Comparison of ENCODE assay signal across 19 cellular contexts in the genomic region with DNA sequence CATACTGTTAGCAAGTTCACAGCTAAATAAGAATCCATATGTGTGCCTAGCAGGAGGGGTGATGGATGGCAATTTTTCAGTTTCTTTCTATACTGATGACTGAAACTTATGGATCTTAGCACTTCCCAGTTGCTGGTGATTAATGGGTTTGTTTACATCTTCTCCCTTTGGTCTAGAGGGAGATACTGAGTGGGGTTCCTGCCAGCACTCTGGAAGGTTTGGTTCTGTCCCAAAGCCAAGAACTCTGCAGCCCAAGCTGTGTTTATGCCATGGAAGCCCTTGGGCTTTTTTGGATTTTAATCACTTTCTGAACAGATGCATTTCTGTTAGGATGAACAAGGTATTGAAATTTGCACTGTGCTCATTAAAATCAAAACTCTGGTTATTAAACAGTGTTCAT. TPM values are rescaled to one million over a fixed set of nuclear protein-coding genes. Genes with fewer than 3 reads are reported as not detected.
"Had no signal": no experiment of that assay in that cellular context is flagged by ENCODE, and none has a peak within 500 bp of the region (broad histone marks: within the 10 kb centered on the region; RNA-seq: fewer than 3 reads in every experiment).

No MANE protein-coding gene starts in this region.

- DNase-seq: activated CD4-positive, alpha-beta memory T cell treated with anti-CD3 and anti-CD28 coated beads for 36 hours; activated CD8-positive, alpha-beta memory T cell treated with anti-CD3 and anti-CD28 coated beads, Interleukin-2, amount 10 ng/mL, durations not matched to agents 7 days and 5 days; activated naive CD4-positive, alpha-beta T cell treated with anti-CD3 and anti-CD28 coated beads, Interleukin-2, amount 10 ng/mL, durations not matched to agents 7 days and 5 days; activated T-cell treated with anti-CD3 and anti-CD28 coated beads, Interleukin-2, amount 50 U/mL, for 1 hour; dorsolateral prefrontal cortex; endodermal cell; foreskin keratinocyte; glutamatergic neuron; kidney glomerular epithelial cell; left ventricle myocardium superior; mesendoderm; natural killer cell; retina; stimulated activated CD4-positive, alpha-beta T cell treated with anti-CD3 and anti-CD28 coated beads, Interleukin-4, amount 100 ng/mL, for 24 hours; stimulated activated naive CD4-positive, alpha-beta T cell treated with Interleukin-2 at 50 U/mL for 16 hours; trophoblast cell; WERI-Rb-1 had no signal

- H3K9me3 ChIP-seq: neutrophil had no signal

- H3K4me3 ChIP-seq: dorsolateral prefrontal cortex, skin epidermis had no signal

- H3K36me3 ChIP-seq: neutrophil, WERI-Rb-1 had no signal

- ATAC-seq: foreskin keratinocyte, left ventricle myocardium superior had no signal

- H3K27me3 ChIP-seq: dorsolateral prefrontal cortex, foreskin keratinocyte, neutrophil had no signal

RNA-seq across cellular contexts. Expression of gene DDIT4L, which starts 43.5 kb away (rescaled TPM):
- total RNA-seq: natural killer cell had no signal
